In genomic region chr1:234780112-234780511, GRCh38 we compare ENCODE assay signal across 21 cellular contexts.
"Had no signal": no experiment of that assay in that cellular context is flagged by ENCODE, and none has a peak within 500 bp of the region (broad histone marks: within the 10 kb centered on the region; RNA-seq: fewer than 3 reads in every experiment).

No MANE protein-coding gene starts in this region.

- H3K9me3 Mint-ChIP-seq: activated B cell treated with CpG ODN at 0.5 μM for 24 hours; activated T-helper 1 cell treated with anti-CD3 and anti-CD28 coated beads, Interleukin-12 subunit alpha, Interleukin-12 subunit beta, Interleukin-2, Interleukin-4 antibody, amounts not matched to agents 30 ng/mL and 10 ng/mL and 1 ng/mL, durations not matched to agents 14 hours and 24 hours and 36 hours; T-helper 2 cell treated with Interferon-gamma antibody and Interleukin-4, amounts not matched to agents 5 μg/mL and 100 μg/mL, for 36 hours had no signal

- H3K27ac Mint-ChIP-seq: activated B cell treated with CpG ODN at 0.5 μM for 24 hours; activated CD8-positive, alpha-beta T cell treated with anti-CD3 and anti-CD28 coated beads for 36 hours; activated naive CD4-positive, alpha-beta T cell treated with anti-CD3 and anti-CD28 coated beads, Interleukin-2, amount 50 U/mL, for 72 hours; activated T-helper 1 cell treated with anti-CD3 and anti-CD28 coated beads, Interleukin-12 subunit alpha, Interleukin-12 subunit beta, Interleukin-2, Interleukin-4 antibody, amounts not matched to agents 30 ng/mL and 10 ng/mL and 1 ng/mL, durations not matched to agents 14 hours and 24 hours and 36 hours; naive thymus-derived CD4-positive, alpha-beta T cell; stimulated activated naive CD8-positive, alpha-beta T cell treated with anti-CD3 and anti-CD28 coated beads, Interleukin-15, amount 100 ng/mL, for 72 hours; T-helper 2 cell treated with Interferon-gamma antibody and Interleukin-4, amounts not matched to agents 5 μg/mL and 100 μg/mL, for 36 hours had no signal

- H3K4me2 ChIP-seq: hepatocyte, smooth muscle cell had no signal

- H3K36me3 ChIP-seq: adrenal gland, neutrophil, upper lobe of right lung had no signal

- H3K4me1 Mint-ChIP-seq: stimulated activated naive CD8-positive, alpha-beta T cell treated with anti-CD3 and anti-CD28 coated beads, Interleukin-15, amount 100 ng/mL, for 72 hours had no signal

- H3K4me1 ChIP-seq: adrenal gland, foreskin keratinocyte, parathyroid adenoma, upper lobe of right lung had no signal

- H3K9me3 ChIP-seq: adrenal gland, neutrophil, upper lobe of right lung had no signal

- H3K9ac ChIP-seq: parathyroid adenoma had no signal

- H3K79me2 ChIP-seq: hepatocyte, parathyroid adenoma had no signal

- H3K4me3 Mint-ChIP-seq: activated B cell treated with CpG ODN at 0.5 μM for 24 hours; activated CD8-positive, alpha-beta T cell treated with anti-CD3 and anti-CD28 coated beads for 36 hours; activated T-helper 1 cell treated with anti-CD3 and anti-CD28 coated beads, Interleukin-12 subunit alpha, Interleukin-12 subunit beta, Interleukin-2, Interleukin-4 antibody, amounts not matched to agents 30 ng/mL and 10 ng/mL and 1 ng/mL, durations not matched to agents 14 hours and 24 hours and 36 hours; naive thymus-derived CD4-positive, alpha-beta T cell; stimulated activated naive CD8-positive, alpha-beta T cell treated with anti-CD3 and anti-CD28 coated beads, Interleukin-15, amount 100 ng/mL, for 72 hours; T-helper 2 cell treated with Interferon-gamma antibody and Interleukin-4, amounts not matched to agents 5 μg/mL and 100 μg/mL, for 36 hours had no signal

- H2AFZ ChIP-seq: hepatocyte, parathyroid adenoma had no signal

- H3K27me3 Mint-ChIP-seq: activated B cell treated with CpG ODN at 0.5 μM for 24 hours; activated CD8-positive, alpha-beta T cell treated with anti-CD3 and anti-CD28 coated beads for 36 hours; naive thymus-derived CD4-positive, alpha-beta T cell; stimulated activated naive CD8-positive, alpha-beta T cell treated with anti-CD3 and anti-CD28 coated beads, Interleukin-15, amount 100 ng/mL, for 72 hours had no signal

- H3K27ac ChIP-seq: adrenal gland, foreskin keratinocyte, parathyroid adenoma, upper lobe of right lung had no signal

- DNase-seq: activated B cell treated with CpG ODN at 0.5 μM for 24 hours; activated CD4-positive, alpha-beta T cell treated with anti-CD3 and anti-CD28 coated beads for 48 hours; activated CD8-positive, alpha-beta T cell treated with anti-CD3 and anti-CD28 coated beads for 36 hours; activated gamma-delta T cell treated with Interleukin-2 at 50 U/mL for 16 hours; cerebellar nuclear complex; effector CD4-positive, alpha-beta T cell; foreskin keratinocyte; left cardiac atrium; mesenchymal stem cell; naive thymus-derived CD4-positive, alpha-beta T cell; stimulated activated CD4-positive, alpha-beta T cell treated with anti-CD3 and anti-CD28 coated beads, Interleukin-4, amount 100 ng/mL, for 1 hour; stimulated activated naive CD8-positive, alpha-beta T cell treated with anti-CD3 and anti-CD28 coated beads, Interleukin-15, amount 100 ng/mL, for 72 hours; upper lobe of right lung had no signal

- H3K4me3 ChIP-seq: adrenal gland, hepatocyte, smooth muscle cell, upper lobe of right lung had no signal

- H3K27me3 ChIP-seq: hepatocyte, neutrophil, upper lobe of right lung had no signal
